In genomic region chr5:137621861-137622823, GRCh38 we compare ENCODE assay signal across 11 cellular contexts.
DNase-seq lines count a peak whose midpoint lies in the region; ATAC-seq and TF ChIP-seq lines count a peak whose summit lies in the region.
"Had no signal": no experiment of that assay in that cellular context is flagged by ENCODE, and none has a peak within 500 bp of the region (broad histone marks: within the 10 kb centered on the region; RNA-seq: fewer than 3 reads in every experiment).

No MANE protein-coding gene starts in this region.

- H3K4me3 ChIP-seq in PC-3 (ENCODE audit: low read length) (no peak overlapping the region), right lobe of liver (no peak overlapping the region), Karpas-422 (ENCODE audit: low read length) (no peak overlapping the region)

- H3K4me1 ChIP-seq in PC-3 (ENCODE audit: insufficient read depth, low read length) (peaks cover 46% of the 10 kb centered on the region), right lobe of liver (peaks cover 0 to 23% (median 6%) of the 10 kb centered on the region in 4 donors), Karpas-422 (ENCODE audit: low read length) (no peaks in the 10 kb centered on the region)

- peak overlapping the region; percentile 43 for H3K4me2 ChIP-seq in PC-3 (ENCODE audit: low read length)
- H3K4me2 ChIP-seq in Karpas-422 (ENCODE audit: low read depth, low read length, poor library complexity, severe bottlenecking), result no peak overlapping the region

- H3K27ac ChIP-seq in PC-3 (ENCODE audit: low read length) (peak overlapping the region; percentile 56), right lobe of liver (peak overlapping the region in 2 of 3 donors; percentile 37 to 60), Karpas-422 (ENCODE audit: low read length) (no peak overlapping the region)

- no peak overlapping the region for H3K9ac ChIP-seq in PC-3 (ENCODE audit: low read length)
- H3K9ac ChIP-seq in Karpas-422 (ENCODE audit: low read length), result no peak overlapping the region

- no peak for TF ChIP-seq CTCF in PC-3 (conservative IDR thresholded peaks at IDR 0.05; ENCODE audit: low read depth, low read length)
- no peak for TF ChIP-seq CTCF in right lobe of liver (IDR thresholded peaks at IDR 0.05)

- H3K36me3 Mint-ChIP-seq in naive thymus-derived CD8-positive, alpha-beta T cell, result peaks cover 6 to 84% (median 24%) of the 10 kb centered on the region in 3 donors

- no TSS peak for BruUV-seq in PC-3 (replicated peaks; lab: Mats Ljungman, UMichigan)

- H3K36me3 ChIP-seq in PC-3 (ENCODE audit: low read depth, low read length) (0 out of 2 replicates have a peak, but pooled peaks cover 2% of the 10 kb centered on the region), right lobe of liver (no peaks in the 10 kb centered on the region), Karpas-422 (ENCODE audit: insufficient read depth, low read length) (no peaks in the 10 kb centered on the region)

- no peaks in the 10 kb centered on the region for H3K4me1 Mint-ChIP-seq in naive thymus-derived CD8-positive, alpha-beta T cell

- H3K9me3 ChIP-seq in PC-3 (ENCODE audit: low read length), result no peaks in the 10 kb centered on the region
- H3K9me3 ChIP-seq in right lobe of liver, result no peaks in the 10 kb centered on the region
- no peaks in the 10 kb centered on the region for H3K9me3 ChIP-seq in Karpas-422 (ENCODE audit: low read length)

- H3K27me3 ChIP-seq in PC-3 (ENCODE audit: low read length) (no peaks in the 10 kb centered on the region), right lobe of liver (no peaks in the 10 kb centered on the region), Karpas-422 (ENCODE audit: low read length) (no peaks in the 10 kb centered on the region)

- CTCF ChIA-PET in PC-3 (lab: Charles Lee), result no interaction called here

- H4K20me1 ChIP-seq in PC-3 (ENCODE audit: low read length), result no peaks in the 10 kb centered on the region
- H4K20me1 ChIP-seq in Karpas-422 (ENCODE audit: insufficient read depth, low read depth, low read length), result no peaks in the 10 kb centered on the region

- H3K4me3 Mint-ChIP-seq in naive thymus-derived CD8-positive, alpha-beta T cell, result no peak overlapping the region

- intact Hi-C loops in PC-3 (cut with micrococcal nuclease) (loop anchor here (10.0 kb wide), 1 partner anchor 203 kb away; no protein-coding TSS in a partner anchor), right lobe of liver (cut with DNase I) (no loop called here)

- no peaks in the 10 kb centered on the region for H3K9me2 ChIP-seq in PC-3 (replicated peaks; ENCODE audit: low read length)
- no peaks in the 10 kb centered on the region for H3K9me2 ChIP-seq in Karpas-422 (replicated peaks; ENCODE audit: insufficient read depth, low read length)

- no peaks in the 10 kb centered on the region for H3K9me3 Mint-ChIP-seq in naive thymus-derived CD8-positive, alpha-beta T cell

- H2AFZ ChIP-seq in PC-3 (ENCODE audit: low read length) (0 out of 2 replicates have a peak overlapping the region, but pooled peaks have one; percentile 22), Karpas-422 (ENCODE audit: low read length) (no peak overlapping the region)

- TF ChIP-seq POLR2A in right lobe of liver (IDR thresholded peaks at IDR 0.05), result no peak

- H3F3A ChIP-seq in PC-3 (ENCODE audit: low read length, unreplicated experiment), result no peaks in the 10 kb centered on the region

- WGBS in right lobe of liver (ENCODE audit: insufficient coverage, low coverage, low lambda C conversion rate, missing lambda C conversion rate), result 53% methylated on average over 6 of the region's 10 CpGs

- no peaks in the 10 kb centered on the region for H3K79me2 ChIP-seq in PC-3 (ENCODE audit: low read length)
- no peaks in the 10 kb centered on the region for H3K79me2 ChIP-seq in Karpas-422 (ENCODE audit: low read length)

- no peaks in the 10 kb centered on the region for H3K27me3 Mint-ChIP-seq in naive thymus-derived CD8-positive, alpha-beta T cell

- ATAC-seq in PC-3 (peak; percentile 80), right lobe of liver (peak; percentile 57 to 70 (median 62)), GM18868 (IDR thresholded peaks at IDR 0.05; ENCODE audit: unreplicated experiment) (no peak)
- no peak for ATAC-seq in naive thymus-derived CD8-positive, alpha-beta T cell

- POLR2A ChIA-PET in PC-3 (lab: Charles Lee; ENCODE audit: unreplicated experiment), result interaction anchor here (0.8 kb wide), 1 partner anchor 921 kb away, joined by 4 read pairs; the partner anchor contains the start of gene ETF1
- POLR2A ChIA-PET in naive thymus-derived CD8-positive, alpha-beta T cell (lab: Charles Lee), result interaction anchor here (0.7 kb wide), 1 partner anchor 1559 kb away, joined by 4 read pairs; no protein-coding TSS in a partner anchor

- H3K27ac Mint-ChIP-seq in naive thymus-derived CD8-positive, alpha-beta T cell, result peak overlapping the region in 2 of 10 donors; percentile 60 to 71

- DNase-seq in AG08395 (ENCODE audit: low spot score) (peak; percentile 72), PC-3 (peak; percentile 81), ecto neural progenitor cell (ENCODE audit: low spot score) (peak; percentile 18), right lobe of liver (no peak), Karpas-422 (no peak)
- no peak for DNase-seq in activated CD4-positive, alpha-beta T cell treated with anti-CD3 and anti-CD28 coated beads, Interleukin-2, amount 50 U/mL, for 4 hours
- no peak for DNase-seq in naive thymus-derived CD8-positive, alpha-beta T cell
- DNase-seq: dermis blood vessel endothelial cell; retina; stimulated activated CD8-positive, alpha-beta memory T cell treated with anti-CD3 and anti-CD28 coated beads, Interleukin-4, amount 100 ng/mL, for 48 hours had no signal

Comparison
In these comparisons a context has a peak if more than half of its experiments do, and no peak if none do; other contexts are left out.
1. DNase-seq: peak in AG08395 (single experiment), PC-3 (single experiment) and ecto neural progenitor cell (single experiment); none in right lobe of liver (0 of 3), activated CD4-positive, alpha-beta T cell treated with anti-CD3 and anti-CD28 coated beads, Interleukin-2, amount 50 U/mL, for 4 hours (0 of 2), naive thymus-derived CD8-positive, alpha-beta T cell (0 of 10) and Karpas-422 (single experiment).
2. ATAC-seq: peak in PC-3 (single experiment) and right lobe of liver (4 of 4); none in GM18868 (single experiment) and naive thymus-derived CD8-positive, alpha-beta T cell (0 of 2).